In genomic region chr12:122471324-122472226, GRCh38 we compare ENCODE assay signal across 8 cellular contexts. TPM values are rescaled to one million over a fixed set of nuclear protein-coding genes. Genes with fewer than 3 reads are reported as not detected.
A peak's percentile ranks its signal among the peaks of the same experiment; 100 is the strongest.
DNase-seq lines count a peak whose midpoint lies in the region; ATAC-seq, FAIRE-seq and TF ChIP-seq lines count a peak whose summit lies in the region.

No MANE protein-coding gene starts in this region.

- no peaks in the 10 kb centered on the region for H3K9me3 ChIP-seq in CD8-positive, alpha-beta T cell (ENCODE audit: low read length)
- no peaks in the 10 kb centered on the region for H3K9me3 ChIP-seq in body of pancreas
- H3K9me3 ChIP-seq in stomach: no peaks in the 10 kb centered on the region

- H3K27me3 Mint-ChIP-seq in CD8-positive, alpha-beta T cell (ENCODE audit: low read depth): no peaks in the 10 kb centered on the region

- TF ChIP-seq POLR2A in body of pancreas (IDR thresholded peaks at IDR 0.05) (no peak), stomach (IDR thresholded peaks at IDR 0.05) (no peak)

- H3K27ac ChIP-seq in CD8-positive, alpha-beta T cell (ENCODE audit: low read depth, low read length): no peak overlapping the region
- peak overlapping the region; percentile 23 to 69 (median 37) for H3K27ac ChIP-seq in body of pancreas
- peak overlapping the region in 4 of 5 donors; percentile 46 to 80 (median 66) for H3K27ac ChIP-seq in stomach

- peaks cover 8% of the 10 kb centered on the region for H3K4me1 Mint-ChIP-seq in CD8-positive, alpha-beta T cell (ENCODE audit: low read depth)

- CTCF ChIA-PET in CD8-positive, alpha-beta T cell (lab: Charles Lee): interaction anchor here (0.6 to 6.6 kb wide), 39 partner anchors 9 to 137 kb away, joined by 3 to 264 read pairs (median 5); partner anchors contain the start of genes CLIP1, RSRC2 and ZCCHC8

- H3K27ac Mint-ChIP-seq in CD8-positive, alpha-beta T cell: peak overlapping the region; percentile 27

- no peaks in the 10 kb centered on the region for H3K4me1 ChIP-seq in CD8-positive, alpha-beta T cell (ENCODE audit: insufficient read depth, low read length)
- peaks cover 8% of the 10 kb centered on the region for H3K4me1 ChIP-seq in body of pancreas
- peaks cover 5 to 13% (median 9%) of the 10 kb centered on the region in 4 donors for H3K4me1 ChIP-seq in stomach

- no peaks in the 10 kb centered on the region for H3K9me3 Mint-ChIP-seq in CD8-positive, alpha-beta T cell

- intact Hi-C loops in CD8-positive, alpha-beta T cell (cut with DNase I, micrococcal nuclease): loop anchor here (1.0 to 2.0 kb wide), 3 partner anchors 19 to 72 kb away; no protein-coding TSS in a partner anchor
- intact Hi-C loops in body of pancreas (cut with DNase I): loop anchor here (10.0 kb wide), 1 partner anchor 77 kb away; no protein-coding TSS in a partner anchor
- intact Hi-C loops in stomach (cut with DNase I; ENCODE audit: low total_unique reads): loop anchor here (5.0 kb wide), 1 partner anchor 74 kb away; no protein-coding TSS in a partner anchor

- ATAC-seq in CD8-positive, alpha-beta T cell: peak; percentile 82
- ATAC-seq in body of pancreas (peak; percentile 85), GM21717 (IDR thresholded peaks at IDR 0.05; ENCODE audit: unreplicated experiment) (no peak)

- no peak overlapping the region for H3K4me3 ChIP-seq in CD8-positive, alpha-beta T cell (ENCODE audit: low read depth, low read length)
- no peak overlapping the region for H3K4me3 ChIP-seq in H7 (ENCODE audit: insufficient read depth, low read depth, low read length)
- no peak overlapping the region for H3K4me3 ChIP-seq in body of pancreas
- no peak overlapping the region for H3K4me3 ChIP-seq in stomach

- peaks cover 38% of the 10 kb centered on the region for H3K36me3 Mint-ChIP-seq in CD8-positive, alpha-beta T cell

- no peak overlapping the region for H3K4me3 Mint-ChIP-seq in CD8-positive, alpha-beta T cell

- peak in 2 of 7 experiments; percentile 11 to 42 for DNase-seq in CD8-positive, alpha-beta T cell
- DNase-seq in H7 (peak; percentile 54), NCI-H526 (lab: John Stamatoyannopoulos, UW) (peak; percentile 40 to 63), body of pancreas (peak in 1 of 4 donors; percentile 13), stomach (peak; percentile 22)
- DNase-seq in activated CD8-positive, alpha-beta memory T cell treated with anti-CD3 and anti-CD28 coated beads, Interleukin-2, amount 50 U/mL, for 4 hours: no peak

- 10 to 11% methylated on average over 3 of the region's 3 CpGs for WGBS in body of pancreas, 2 donors
- WGBS in stomach, 5 donors: 15 to 27% (median 18%) methylated on average over 3 of the region's 3 CpGs

- TF ChIP-seq CTCF in CD8-positive, alpha-beta T cell (IDR thresholded peaks at IDR 0.05): peak; percentile 88
- TF ChIP-seq CTCF in body of pancreas (IDR thresholded peaks at IDR 0.05) (peak; percentile 35 to 91 (median 87)), stomach (IDR thresholded peaks at IDR 0.05) (peak in 5 of 7 experiments; percentile 36 to 88 (median 75))

- peak; percentile 96 for FAIRE-seq in islet of Langerhans (lab: Jason Lieb, UNC)

- H3K27me3 ChIP-seq in CD8-positive, alpha-beta T cell (ENCODE audit: insufficient read depth, low read length): no peaks in the 10 kb centered on the region
- H3K27me3 ChIP-seq in H7 (ENCODE audit: control insufficient read depth, insufficient read depth, low read length) (no peaks in the 10 kb centered on the region), body of pancreas (no peaks in the 10 kb centered on the region), stomach (no peaks in the 10 kb centered on the region)

- H3K36me3 ChIP-seq in CD8-positive, alpha-beta T cell (ENCODE audit: insufficient read depth, low read length): peaks cover 15% of the 10 kb centered on the region
- H3K36me3 ChIP-seq in H7 (replicated peaks; ENCODE audit: control insufficient read depth, insufficient read depth, low read length): peaks cover 20% of the 10 kb centered on the region
- H3K36me3 ChIP-seq in body of pancreas (replicated peaks in 1 of 2; ENCODE audit: insufficient read depth in 1 of 2, low read depth in 2 of 2): peaks cover 5 to 15% of the 10 kb centered on the region in 2 donors
- peaks cover 28 to 45% (median 45%) of the 10 kb centered on the region in 4 donors for H3K36me3 ChIP-seq in stomach

- POLR2A ChIA-PET in CD8-positive, alpha-beta T cell (lab: Charles Lee): interaction anchor here (0.6 to 2.6 kb wide), 7 partner anchors 18 to 75 kb away, joined by 3 to 16 read pairs (median 3); no protein-coding TSS in a partner anchor

- no peak for TF ChIP-seq EP300 in stomach (IDR thresholded peaks at IDR 0.05)

RNA-seq across cellular contexts. Expression of gene ZCCHC8, which starts 29.2 kb away (rescaled TPM):
- total RNA-seq in CD8-positive, alpha-beta T cell: 10 to 100 TPM; 53.4 to 55.6 TPM
- total RNA-seq in H7 (2014; rRNA removed; shearing (Covaris generic)): 28.0 and 30.5 TPM in 2 replicates
- total RNA-seq in body of pancreas (10 to 100 TPM in 1 of 2 donors, 1 to 10 TPM in 1; 7.3 to 16.6 TPM), stomach (100 to 1,000 TPM in 1 of 5 donors, 10 to 100 TPM in 4; 14.3 to 110 (median 21.9) TPM)
- polyA plus RNA-seq in stomach: 10 to 100 TPM in 1 of 3 donors, 1 to 10 TPM in 2; 7.8 to 22.4 (median 8.9) TPM

RNA-seq across cellular contexts. Expression of gene CLIP1, which starts 49.1 kb away (rescaled TPM):
- 10 to 100 TPM; 48.6 to 49.6 TPM for total RNA-seq in CD8-positive, alpha-beta T cell
- total RNA-seq in H7 (2014; rRNA removed; shearing (Covaris generic)): 21.7 and 24.8 TPM in 2 replicates
- total RNA-seq in body of pancreas (10 to 100 TPM; 41.2 to 89.0 TPM), stomach (100 to 1,000 TPM in 1 of 5 donors, 10 to 100 TPM in 4; 66.6 to 133 (median 87.5) TPM)
- 10 to 100 TPM; 16.0 to 16.7 (median 16.2) TPM for polyA plus RNA-seq in stomach

RNA-seq across cellular contexts. Expression of gene RSRC2, which starts 55.2 kb away (rescaled TPM):
- total RNA-seq in CD8-positive, alpha-beta T cell: 100 to 1,000 TPM; 325 to 333 TPM
- total RNA-seq in H7 (2014; rRNA removed; shearing (Covaris generic)): 54.4 and 69.8 TPM in 2 replicates
- total RNA-seq in body of pancreas: 100 to 1,000 TPM in 1 of 2 donors, 10 to 100 TPM in 1; 50.8 to 113 TPM
- total RNA-seq in stomach: 100 to 1,000 TPM in 3 of 5 donors, 10 to 100 TPM in 2; 28.0 to 234 (median 135) TPM
- polyA plus RNA-seq in stomach: 10 to 100 TPM; 31.4 to 41.2 (median 36.0) TPM

RNA-seq across cellular contexts. Expression of gene KNTC1, which starts 55.5 kb away (rescaled TPM):
- 10 to 100 TPM; 14.1 to 15.1 TPM for total RNA-seq in CD8-positive, alpha-beta T cell
- total RNA-seq in H7 (2014; rRNA removed; shearing (Covaris generic)): 64.5 and 117 TPM in 2 replicates
- total RNA-seq in body of pancreas (1 to 10 TPM; 6.6 to 8.3 TPM), stomach (10 to 100 TPM in 4 of 5 donors, 1 to 10 TPM in 1; 6.1 to 47.0 (median 24.2) TPM)
- polyA plus RNA-seq in stomach: 10 to 100 TPM in 1 of 3 donors, 1 to 10 TPM in 2; 2.4 to 16.6 (median 3.0) TPM
